Comparison of ENCODE assay signal across 31 cellular contexts in the genomic region with DNA sequence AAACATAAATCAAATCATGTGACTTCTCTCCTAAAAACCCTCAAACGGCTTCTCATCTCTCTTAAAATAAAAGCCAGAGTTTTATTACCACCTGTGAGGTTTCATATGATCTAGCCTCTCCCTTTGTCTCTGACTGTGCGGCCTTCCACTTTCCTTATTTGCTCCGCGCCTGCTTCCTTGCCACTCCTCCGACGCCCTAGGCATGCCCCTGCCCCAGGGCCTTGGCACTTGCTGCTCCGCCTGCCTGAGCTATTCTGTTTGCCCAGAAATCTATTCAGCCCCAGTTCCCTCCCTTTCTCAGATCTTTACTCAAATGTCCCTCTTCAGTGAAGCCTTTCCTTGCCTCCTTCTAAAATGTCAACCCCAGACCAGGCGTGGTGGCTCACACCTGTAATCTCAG. TPM values are rescaled to one million over a fixed set of nuclear protein-coding genes. Genes with fewer than 3 reads are reported as not detected.
"Had no signal": no experiment of that assay in that cellular context is flagged by ENCODE, and none has a peak within 500 bp of the region (broad histone marks: within the 10 kb centered on the region; RNA-seq: fewer than 3 reads in every experiment).

No MANE protein-coding gene starts in this region.

- H3K9me3 Mint-ChIP-seq: naive thymus-derived CD8-positive, alpha-beta T cell; natural killer cell treated with Interleukin-12 subunit alpha and Interleukin-12 subunit beta and Interleukin-15 and Interleukin-18, amount 100 ng/mL, for 72 hours; neural crest cell; stimulated activated naive CD8-positive, alpha-beta T cell treated with anti-CD3 and anti-CD28 coated beads, Interleukin-15, amount 100 ng/mL, for 72 hours had no signal

- H2AFZ ChIP-seq: parathyroid adenoma had no signal

- H3K27ac Mint-ChIP-seq: naive B cell; natural killer cell treated with Interleukin-12 subunit alpha and Interleukin-12 subunit beta and Interleukin-15 and Interleukin-18, amount 100 ng/mL, for 72 hours; nephron progenitor cell; stimulated activated memory B cell treated with anti-CD40 and anti-IgM and Interleukin-4, amounts not matched to agents 10 μg/mL and 1 μg/mL and 100 μg/mL, for 72 hours; stimulated activated naive CD8-positive, alpha-beta T cell treated with anti-CD3 and anti-CD28 coated beads, Interleukin-15, amount 100 ng/mL, for 72 hours had no signal

- H3K9ac ChIP-seq: parathyroid adenoma had no signal

- H3K4me3 Mint-ChIP-seq: naive B cell; naive thymus-derived CD8-positive, alpha-beta T cell; natural killer cell treated with Interleukin-12 subunit alpha and Interleukin-12 subunit beta and Interleukin-15 and Interleukin-18, amount 100 ng/mL, for 72 hours; nephron progenitor cell; neural crest cell; stimulated activated memory B cell treated with anti-CD40 and anti-IgM and Interleukin-4, amounts not matched to agents 10 μg/mL and 1 μg/mL and 100 μg/mL, for 72 hours; stimulated activated naive CD8-positive, alpha-beta T cell treated with anti-CD3 and anti-CD28 coated beads, Interleukin-15, amount 100 ng/mL, for 72 hours; type B pancreatic cell had no signal

- H3K79me2 ChIP-seq: parathyroid adenoma had no signal

- H3K4me1 ChIP-seq: parathyroid adenoma, psoas muscle, right lobe of liver, sigmoid colon, suprapubic skin, testis, tibial artery, transverse colon, upper lobe of right lung, uterus had no signal

- H3K9me3 ChIP-seq: ovary, psoas muscle, right lobe of liver, sigmoid colon, suprapubic skin, testis, tibial artery, transverse colon, upper lobe of right lung, uterus had no signal

- H3K36me3 ChIP-seq: ovary, right lobe of liver, sigmoid colon, suprapubic skin, tibial artery, transverse colon, upper lobe of right lung, uterus had no signal

- H3K4me3 ChIP-seq: ovary, psoas muscle, right lobe of liver, sigmoid colon, suprapubic skin, testis, tibial artery, transverse colon, upper lobe of right lung, uterus had no signal

- H3K36me3 Mint-ChIP-seq: naive B cell; naive thymus-derived CD8-positive, alpha-beta T cell; natural killer cell treated with Interleukin-12 subunit alpha and Interleukin-12 subunit beta and Interleukin-15 and Interleukin-18, amount 100 ng/mL, for 72 hours; stimulated activated memory B cell treated with anti-CD40 and anti-IgM and Interleukin-4, amounts not matched to agents 10 μg/mL and 1 μg/mL and 100 μg/mL, for 72 hours; type B pancreatic cell had no signal

- H3K4me1 Mint-ChIP-seq: naive B cell; stimulated activated memory B cell treated with anti-CD40 and anti-IgM and Interleukin-4, amounts not matched to agents 10 μg/mL and 1 μg/mL and 100 μg/mL, for 72 hours; stimulated activated naive CD8-positive, alpha-beta T cell treated with anti-CD3 and anti-CD28 coated beads, Interleukin-15, amount 100 ng/mL, for 72 hours had no signal

- DNase-seq: naive B cell; naive thymus-derived CD8-positive, alpha-beta T cell; nephron progenitor cell; occipital lobe; ovary; psoas muscle; right cardiac atrium; right lobe of liver; sigmoid colon; small intestine; stimulated activated CD4-positive, alpha-beta T cell treated with anti-CD3 and anti-CD28 coated beads, Interleukin-12 subunit alpha, Interleukin-12 subunit beta, amount 100 ng/mL, for 4 hours; stimulated activated CD4-positive, alpha-beta T cell treated with anti-CD3 and anti-CD28 coated beads, Interleukin-1b, Interleukin-23, amount 100 ng/mL, for 48 hours; stimulated activated CD4-positive, alpha-beta T cell treated with anti-CD3 and anti-CD28 coated beads, Interleukin-4, amount 100 ng/mL, for 1 hour; stimulated activated CD4-positive, alpha-beta T cell treated with anti-CD3 and anti-CD28 coated beads, Interleukin-4, amount 100 ng/mL, for 4 hours; stimulated activated CD8-positive, alpha-beta memory T cell treated with anti-CD3 and anti-CD28 coated beads, Interleukin-4, amount 100 ng/mL, for 48 hours; stimulated activated naive CD4-positive, alpha-beta T cell; stimulated activated naive CD8-positive, alpha-beta T cell treated with anti-CD3 and anti-CD28 coated beads, Interleukin-15, amount 100 ng/mL, for 72 hours; stimulated activated naive CD8-positive, alpha-beta T cell treated with anti-CD3 and anti-CD28 coated beads, Interleukin-15, Interleukin-2, amounts not matched to agents 100 U/mL and 50 U/mL, for 24 hours; substantia nigra; testis; tibial artery; transverse colon; upper lobe of right lung; uterus had no signal

- H3K27ac ChIP-seq: ovary, parathyroid adenoma, psoas muscle, right lobe of liver, sigmoid colon, suprapubic skin, testis, tibial artery, transverse colon, upper lobe of right lung, uterus had no signal

- H3K27me3 ChIP-seq: ovary, right lobe of liver, testis, uterus had no signal

RNA-seq across cellular contexts. Expression of gene DISP3, which starts 57.5 kb away (rescaled TPM):
- total RNA-seq: skeletal muscle tissue, suprapubic skin, upper lobe of right lung had no signal
